In genomic region chr16:13379266-13379665, GRCh38 we compare ENCODE assay signal across 3 cellular contexts.
"Had no signal": no experiment of that assay in that cellular context is flagged by ENCODE, and none has a peak within 500 bp of the region (broad histone marks: within the 10 kb centered on the region; RNA-seq: fewer than 3 reads in every experiment).

No MANE protein-coding gene starts in this region.

- DNase-seq: GDM1, GF-D8 had no signal

- ATAC-seq: GM12878 had no signal

- H3K4me3 ChIP-seq: GM12878 had no signal
